ENCODE assay signal across 1 cellular context in genomic region chr1:100794719-100795645, GRCh38.
TF ChIP-seq lines count a peak whose summit lies in the region.

No MANE protein-coding gene starts in this region.

TF ChIP-seq in K562, 482 proteins besides CTCF, POLR2A, EP300 and RAD21 (continued from another document):
- TF ChIP-seq JUND (IDR thresholded peaks at IDR 0.05; ENCODE audit: borderline replicate concordance, low read depth, low read length) (0 out of 2 replicates have a peak, but pooled peaks have one; percentile 34), JUND (tag; IDR thresholded peaks at IDR 0.05; ENCODE audit: borderline replicate concordance, low read depth, low read length) (peak; percentile 41; the same call in 1 of the 3 replicates), HIVEP1 (CRISPR knock-in tag; IDR thresholded peaks at IDR 0.05) (no peak), ZNF263 (CRISPR knock-in tag; IDR thresholded peaks at IDR 0.05; ENCODE audit: borderline replicate concordance) (no peak), OTX1 (CRISPR knock-in tag; IDR thresholded peaks at IDR 0.05) (no peak), XRCC3 (IDR thresholded peaks at IDR 0.05) (no peak), ZNF274 (IDR thresholded peaks at IDR 0.05; ENCODE audit: borderline replicate concordance, low read depth, low read length) (no peak), ZNF12 (CRISPR knock-in tag; IDR thresholded peaks at IDR 0.05) (no peak), ATF1 (CRISPR knock-in tag; IDR thresholded peaks at IDR 0.05) (no peak), ATF1 (tag; IDR thresholded peaks at IDR 0.05) (peak; percentile 28; the same call in 1 of the 2 replicates), HMGN3 (IDR thresholded peaks at IDR 0.05; ENCODE audit: borderline replicate concordance, extremely low read depth, insufficient read length, low read depth, low read length) (no peak), FOXA1 (IDR thresholded peaks at IDR 0.05; ENCODE audit: borderline replicate concordance) (no peak), NR1H2 (CRISPR knock-in tag; IDR thresholded peaks at IDR 0.05) (no peak), PTBP1 (IDR thresholded peaks at IDR 0.05; ENCODE audit: low read depth, low read length) (no peak), FOXP4 (CRISPR knock-in tag; IDR thresholded peaks at IDR 0.05; ENCODE audit: borderline replicate concordance) (no peak), MNT (conservative IDR thresholded peaks at IDR 0.05) (no peak), MCM5 (IDR thresholded peaks at IDR 0.05; ENCODE audit: low read depth) (no peak), MAFF (IDR thresholded peaks at IDR 0.05; ENCODE audit: low read length) (peak; percentile 78), ESRRA (IDR thresholded peaks at IDR 0.05; ENCODE audit: borderline replicate concordance, low read depth) (no peak), TCF7 (IDR thresholded peaks at IDR 0.05; ENCODE audit: borderline replicate concordance) (no peak), MXI1 (IDR thresholded peaks at IDR 0.05; ENCODE audit: low read depth, low read length) (no peak), CBFA2T3 (IDR thresholded peaks at IDR 0.05) (peak; percentile 43; the same call in 1 of the 2 replicates), THRA (IDR thresholded peaks at IDR 0.05) (no peak), TRIM24 (IDR thresholded peaks at IDR 0.05) (no peak), CHD1 (IDR thresholded peaks at IDR 0.05; ENCODE audit: low read length) (no peak)
- TF ChIP-seq, protein P1, sequence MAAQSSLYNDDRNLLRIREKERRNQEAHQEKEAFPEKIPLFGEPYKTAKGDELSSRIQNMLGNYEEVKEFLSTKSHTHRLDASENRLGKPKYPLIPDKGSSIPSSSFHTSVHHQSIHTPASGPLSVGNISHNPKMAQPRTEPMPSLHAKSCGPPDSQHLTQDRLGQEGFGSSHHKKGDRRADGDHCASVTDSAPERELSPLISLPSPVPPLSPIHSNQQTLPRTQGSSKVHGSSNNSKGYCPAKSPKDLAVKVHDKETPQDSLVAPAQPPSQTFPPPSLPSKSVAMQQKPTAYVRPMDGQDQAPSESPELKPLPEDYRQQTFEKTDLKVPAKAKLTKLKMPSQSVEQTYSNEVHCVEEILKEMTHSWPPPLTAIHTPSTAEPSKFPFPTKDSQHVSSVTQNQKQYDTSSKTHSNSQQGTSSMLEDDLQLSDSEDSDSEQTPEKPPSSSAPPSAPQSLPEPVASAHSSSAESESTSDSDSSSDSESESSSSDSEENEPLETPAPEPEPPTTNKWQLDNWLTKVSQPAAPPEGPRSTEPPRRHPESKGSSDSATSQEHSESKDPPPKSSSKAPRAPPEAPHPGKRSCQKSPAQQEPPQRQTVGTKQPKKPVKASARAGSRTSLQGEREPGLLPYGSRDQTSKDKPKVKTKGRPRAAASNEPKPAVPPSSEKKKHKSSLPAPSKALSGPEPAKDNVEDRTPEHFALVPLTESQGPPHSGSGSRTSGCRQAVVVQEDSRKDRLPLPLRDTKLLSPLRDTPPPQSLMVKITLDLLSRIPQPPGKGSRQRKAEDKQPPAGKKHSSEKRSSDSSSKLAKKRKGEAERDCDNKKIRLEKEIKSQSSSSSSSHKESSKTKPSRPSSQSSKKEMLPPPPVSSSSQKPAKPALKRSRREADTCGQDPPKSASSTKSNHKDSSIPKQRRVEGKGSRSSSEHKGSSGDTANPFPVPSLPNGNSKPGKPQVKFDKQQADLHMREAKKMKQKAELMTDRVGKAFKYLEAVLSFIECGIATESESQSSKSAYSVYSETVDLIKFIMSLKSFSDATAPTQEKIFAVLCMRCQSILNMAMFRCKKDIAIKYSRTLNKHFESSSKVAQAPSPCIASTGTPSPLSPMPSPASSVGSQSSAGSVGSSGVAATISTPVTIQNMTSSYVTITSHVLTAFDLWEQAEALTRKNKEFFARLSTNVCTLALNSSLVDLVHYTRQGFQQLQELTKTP (IDR thresholded peaks at IDR 0.05; ENCODE audit: low read depth in 1 of 2, partially characterized antibody in 2 of 2), result no peak
- TF ChIP-seq, protein P2, sequence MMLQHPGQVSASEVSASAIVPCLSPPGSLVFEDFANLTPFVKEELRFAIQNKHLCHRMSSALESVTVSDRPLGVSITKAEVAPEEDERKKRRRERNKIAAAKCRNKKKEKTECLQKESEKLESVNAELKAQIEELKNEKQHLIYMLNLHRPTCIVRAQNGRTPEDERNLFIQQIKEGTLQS (IDR thresholded peaks at IDR 0.05), result peak; percentile 68
- TF ChIP-seq, protein P2 (CRISPR knock-in tag; conservative IDR thresholded peaks at IDR 0.05), result no peak
- TF ChIP-seq, protein P3, sequence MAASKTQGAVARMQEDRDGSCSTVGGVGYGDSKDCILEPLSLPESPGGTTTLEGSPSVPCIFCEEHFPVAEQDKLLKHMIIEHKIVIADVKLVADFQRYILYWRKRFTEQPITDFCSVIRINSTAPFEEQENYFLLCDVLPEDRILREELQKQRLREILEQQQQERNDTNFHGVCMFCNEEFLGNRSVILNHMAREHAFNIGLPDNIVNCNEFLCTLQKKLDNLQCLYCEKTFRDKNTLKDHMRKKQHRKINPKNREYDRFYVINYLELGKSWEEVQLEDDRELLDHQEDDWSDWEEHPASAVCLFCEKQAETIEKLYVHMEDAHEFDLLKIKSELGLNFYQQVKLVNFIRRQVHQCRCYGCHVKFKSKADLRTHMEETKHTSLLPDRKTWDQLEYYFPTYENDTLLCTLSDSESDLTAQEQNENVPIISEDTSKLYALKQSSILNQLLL (CRISPR knock-in tag; IDR thresholded peaks at IDR 0.05; ENCODE audit: borderline replicate concordance), result no peak
- TF ChIP-seq, protein P4, sequence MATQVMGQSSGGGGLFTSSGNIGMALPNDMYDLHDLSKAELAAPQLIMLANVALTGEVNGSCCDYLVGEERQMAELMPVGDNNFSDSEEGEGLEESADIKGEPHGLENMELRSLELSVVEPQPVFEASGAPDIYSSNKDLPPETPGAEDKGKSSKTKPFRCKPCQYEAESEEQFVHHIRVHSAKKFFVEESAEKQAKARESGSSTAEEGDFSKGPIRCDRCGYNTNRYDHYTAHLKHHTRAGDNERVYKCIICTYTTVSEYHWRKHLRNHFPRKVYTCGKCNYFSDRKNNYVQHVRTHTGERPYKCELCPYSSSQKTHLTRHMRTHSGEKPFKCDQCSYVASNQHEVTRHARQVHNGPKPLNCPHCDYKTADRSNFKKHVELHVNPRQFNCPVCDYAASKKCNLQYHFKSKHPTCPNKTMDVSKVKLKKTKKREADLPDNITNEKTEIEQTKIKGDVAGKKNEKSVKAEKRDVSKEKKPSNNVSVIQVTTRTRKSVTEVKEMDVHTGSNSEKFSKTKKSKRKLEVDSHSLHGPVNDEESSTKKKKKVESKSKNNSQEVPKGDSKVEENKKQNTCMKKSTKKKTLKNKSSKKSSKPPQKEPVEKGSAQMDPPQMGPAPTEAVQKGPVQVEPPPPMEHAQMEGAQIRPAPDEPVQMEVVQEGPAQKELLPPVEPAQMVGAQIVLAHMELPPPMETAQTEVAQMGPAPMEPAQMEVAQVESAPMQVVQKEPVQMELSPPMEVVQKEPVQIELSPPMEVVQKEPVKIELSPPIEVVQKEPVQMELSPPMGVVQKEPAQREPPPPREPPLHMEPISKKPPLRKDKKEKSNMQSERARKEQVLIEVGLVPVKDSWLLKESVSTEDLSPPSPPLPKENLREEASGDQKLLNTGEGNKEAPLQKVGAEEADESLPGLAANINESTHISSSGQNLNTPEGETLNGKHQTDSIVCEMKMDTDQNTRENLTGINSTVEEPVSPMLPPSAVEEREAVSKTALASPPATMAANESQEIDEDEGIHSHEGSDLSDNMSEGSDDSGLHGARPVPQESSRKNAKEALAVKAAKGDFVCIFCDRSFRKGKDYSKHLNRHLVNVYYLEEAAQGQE (CRISPR knock-in tag; IDR thresholded peaks at IDR 0.05; ENCODE audit: low read depth), result no peak
